Comparison of ENCODE assay signal across 11 cellular contexts in genomic region chr17:65182233-65182632, GRCh38. TPM values are rescaled to one million over a fixed set of nuclear protein-coding genes. Genes with fewer than 3 reads are reported as not detected.
DNase-seq lines count a peak whose midpoint lies in the region; ATAC-seq and TF ChIP-seq lines count a peak whose summit lies in the region.
"Had no signal": no experiment of that assay in that cellular context is flagged by ENCODE, and none has a peak within 500 bp of the region (broad histone marks: within the 10 kb centered on the region; RNA-seq: fewer than 3 reads in every experiment).

No MANE protein-coding gene starts in this region.

- no peaks in the 10 kb centered on the region for H3K36me3 ChIP-seq in left lung
- H3K36me3 ChIP-seq: thyroid gland had no signal

- peaks cover 8 to 13% of the 10 kb centered on the region in 2 donors for H3K4me1 ChIP-seq in left lung

- H3K9me3 ChIP-seq in left lung: no peaks in the 10 kb centered on the region
- H3K9me3 ChIP-seq: thyroid gland had no signal

- DNase-seq in GM12865 (ENCODE audit: low read depth) (peak; percentile 94), left lung (no peak), NCI-H774 (lab: John Stamatoyannopoulos, UW) (no peak), NCI-H146 treated with DMSO at 0.1 percent for 48 hours (lab: John Stamatoyannopoulos, UW; ENCODE audit: unreplicated experiment) (no peak)
- DNase-seq in activated naive CD8-positive, alpha-beta T cell treated with anti-CD3 and anti-CD28 coated beads, Interleukin-2, amount 50 U/mL, for 24 hours: no peak
- DNase-seq: effector CD4-positive, alpha-beta T cell; OCI-M1; thyroid gland had no signal

- H3K27me3 Mint-ChIP-seq in activated naive CD8-positive, alpha-beta T cell treated with anti-CD3 and anti-CD28 coated beads, Interleukin-2, amount 50 U/mL, for 24 hours: peaks cover 7% of the 10 kb centered on the region

- H3K4me3 ChIP-seq in GM12865 (ENCODE audit: low read depth, low read length) (peak overlapping the region; percentile 41), left lung (no peak overlapping the region)
- H3K4me3 ChIP-seq: thyroid gland had no signal

- H3K27me3 ChIP-seq in left lung: no peaks in the 10 kb centered on the region
- H3K27me3 ChIP-seq: thyroid gland had no signal

- H3K27ac Mint-ChIP-seq in activated naive CD8-positive, alpha-beta T cell treated with anti-CD3 and anti-CD28 coated beads, Interleukin-2, amount 50 U/mL, for 24 hours: peak overlapping the region; percentile 92

- H3K9me3 Mint-ChIP-seq in activated naive CD8-positive, alpha-beta T cell treated with anti-CD3 and anti-CD28 coated beads, Interleukin-2, amount 50 U/mL, for 24 hours: peaks cover 3% of the 10 kb centered on the region

- H3K36me3 Mint-ChIP-seq in activated naive CD8-positive, alpha-beta T cell treated with anti-CD3 and anti-CD28 coated beads, Interleukin-2, amount 50 U/mL, for 24 hours (ENCODE audit: low read depth): no peaks in the 10 kb centered on the region

- ATAC-seq in GM19438 (IDR thresholded peaks at IDR 0.05; ENCODE audit: low read depth, unreplicated experiment) (peak; percentile 39), HG03139 (IDR thresholded peaks at IDR 0.05; ENCODE audit: unreplicated experiment) (peak; percentile 45), left lung (no peak), HG02970 (IDR thresholded peaks at IDR 0.05; ENCODE audit: low FRiP score, unreplicated experiment) (no peak)
- no peak for ATAC-seq in activated naive CD8-positive, alpha-beta T cell treated with anti-CD3 and anti-CD28 coated beads, Interleukin-2, amount 50 U/mL, for 24 hours

- no peak for TF ChIP-seq CTCF in GM12865 (IDR thresholded peaks at IDR 0.05; ENCODE audit: insufficient read depth, low read depth, low read length, missing control alignments)
- TF ChIP-seq CTCF in left lung (IDR thresholded peaks at IDR 0.05): no peak

- H3K4me3 Mint-ChIP-seq in activated naive CD8-positive, alpha-beta T cell treated with anti-CD3 and anti-CD28 coated beads, Interleukin-2, amount 50 U/mL, for 24 hours: no peak overlapping the region

- no peak overlapping the region for H3K27ac ChIP-seq in left lung
- H3K27ac ChIP-seq: thyroid gland had no signal

- peaks cover 62% of the 10 kb centered on the region for H3K4me1 Mint-ChIP-seq in activated naive CD8-positive, alpha-beta T cell treated with anti-CD3 and anti-CD28 coated beads, Interleukin-2, amount 50 U/mL, for 24 hours

- intact Hi-C loops in left lung (cut with DNase I): no loop called here

RNA-seq across cellular contexts. Expression of gene RGS9, which starts 45.1 kb away (rescaled TPM):
- 1 to 10 TPM; 4.0 to 6.4 TPM for total RNA-seq in left lung

Comparison
In these comparisons a context has a peak if more than half of its experiments do, and no peak if none do; other contexts are left out.
1. ATAC-seq: peak in GM19438 (single experiment) and HG03139 (single experiment); none in activated naive CD8-positive, alpha-beta T cell treated with anti-CD3 and anti-CD28 coated beads, Interleukin-2, amount 50 U/mL, for 24 hours (single experiment), left lung (single experiment) and HG02970 (single experiment).